Comparison of ENCODE assay signal across 7 cellular contexts in the genomic region with DNA sequence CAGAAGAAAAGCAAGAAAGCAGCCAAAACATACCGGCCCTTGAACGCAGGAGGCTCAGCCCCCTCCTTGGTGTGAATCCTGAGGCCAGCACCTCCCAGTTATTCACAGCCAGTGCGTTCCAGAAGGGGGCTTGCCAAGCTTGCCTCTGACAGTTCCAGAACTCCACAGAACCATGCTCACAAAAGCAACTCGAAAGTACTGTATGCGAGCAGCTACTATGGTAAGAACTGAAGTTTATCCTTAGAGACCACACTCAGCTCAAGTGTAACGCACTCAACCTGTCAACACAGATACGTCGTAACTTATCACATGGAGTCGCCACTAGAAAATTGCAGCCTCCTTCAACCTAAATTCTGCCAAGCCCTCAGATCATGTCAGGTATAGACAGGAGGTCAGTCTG. TPM values are rescaled to one million over a fixed set of nuclear protein-coding genes. Genes with fewer than 3 reads are reported as not detected.
DNase-seq lines count a peak whose midpoint lies in the region; ATAC-seq and TF ChIP-seq lines count a peak whose summit lies in the region.

No MANE protein-coding gene starts in this region.

- no peak for DNase-seq in activated B cell treated with CpG ODN at 0.5 μM for 24 hours
- no peak for DNase-seq in left ventricle myocardium inferior
- DNase-seq in spleen, result no peak
- no peak for DNase-seq in SIG-M5 (lab: John Stamatoyannopoulos, UW)
- no peak for DNase-seq in NCI-H2107 treated with DMSO at 0.1 percent for 48 hours (lab: John Stamatoyannopoulos, UW; ENCODE audit: unreplicated experiment)

- peaks cover 31% of the 10 kb centered on the region for H3K4me1 Mint-ChIP-seq in activated B cell treated with CpG ODN at 0.5 μM for 24 hours

- TF ChIP-seq CTCF in HEK293 (tag by site-specific recombination; IDR thresholded peaks at IDR 0.05) (no peak), activated B cell treated with CpG ODN at 0.5 μM for 24 hours (IDR thresholded peaks at IDR 0.05) (no peak), left ventricle myocardium inferior (IDR thresholded peaks at IDR 0.05; ENCODE audit: borderline replicate concordance) (no peak), spleen (IDR thresholded peaks at IDR 0.05 in 8 of 11, conservative IDR thresholded peaks at IDR 0.05 in 3 of 11) (no peak)

- intact Hi-C loops in activated B cell treated with CpG ODN at 0.5 μM for 24 hours (cut with micrococcal nuclease) (loop anchor here (2.0 to 10.0 kb wide), 7 partner anchors 31 to 1895 kb away; partner anchors contain the start of genes BRD3, PAXX, QSOX2 and SEC16A), left ventricle myocardium inferior (cut with micrococcal nuclease) (no loop called here), spleen (cut with DNase I; ENCODE audit: low total_unique reads) (loop anchor here (5.0 kb wide), 1 partner anchor 53 kb away; the partner anchor contains the start of gene CAMSAP1)

- H3K9me3 Mint-ChIP-seq in activated B cell treated with CpG ODN at 0.5 μM for 24 hours, result no peaks in the 10 kb centered on the region

- H3K27me3 ChIP-seq in left ventricle myocardium inferior (ENCODE audit: low read depth) (no peaks in the 10 kb centered on the region), spleen (replicated peaks in 1 of 7) (peaks cover 0 to 6% (median 0%) of the 10 kb centered on the region in 7 donors)

- WGBS in spleen, 5 donors, result 66 to 77% (median 75%) methylated on average over 9 of the region's 9 CpGs

- no peak overlapping the region for H3K27ac Mint-ChIP-seq in activated B cell treated with CpG ODN at 0.5 μM for 24 hours

- POLR2A ChIA-PET in HEK293 (lab: Yijun Ruan, JAX) (interaction anchor here (0.9 to 1.2 kb wide), 3 partner anchors 8 to 79 kb away, joined by 3 to 5 read pairs (median 3); partner anchors contain the start of gene CAMSAP1), activated B cell treated with CpG ODN at 0.5 μM for 24 hours (lab: Charles Lee) (no interaction called here)

- H3K27me3 Mint-ChIP-seq in activated B cell treated with CpG ODN at 0.5 μM for 24 hours, result peaks cover 9% of the 10 kb centered on the region

- CTCF ChIA-PET in HEK293 (lab: Yijun Ruan, JAX), result interaction anchor here (0.6 to 4.6 kb wide), 12 partner anchors 13 to 356 kb away, joined by 3 to 21 read pairs (median 4); no protein-coding TSS in a partner anchor
- CTCF ChIA-PET in activated B cell treated with CpG ODN at 0.5 μM for 24 hours (lab: Charles Lee), result interaction anchor here (2.1 kb wide), 1 partner anchor 96 kb away, joined by 9 read pairs; no protein-coding TSS in a partner anchor

- ATAC-seq in activated B cell treated with CpG ODN at 0.5 μM for 24 hours (ENCODE audit: low read depth) (no peak), HG03095 (IDR thresholded peaks at IDR 0.05; ENCODE audit: unreplicated experiment) (no peak)

- no peaks in the 10 kb centered on the region for H3K9me3 ChIP-seq in HEK293 (ENCODE audit: control insufficient read depth, insufficient read depth, low read depth, low read length)
- no peaks in the 10 kb centered on the region for H3K9me3 ChIP-seq in left ventricle myocardium inferior (replicated peaks)
- H3K9me3 ChIP-seq in spleen, result no peaks in the 10 kb centered on the region

- H3K36me3 Mint-ChIP-seq in activated B cell treated with CpG ODN at 0.5 μM for 24 hours (ENCODE audit: low read depth), result peaks cover 6% of the 10 kb centered on the region

- H3K4me1 ChIP-seq in HEK293 (ENCODE audit: control insufficient read depth, insufficient read depth, low read length) (no peaks in the 10 kb centered on the region), left ventricle myocardium inferior (peaks cover 67% of the 10 kb centered on the region), spleen (peaks cover 10 to 66% (median 35%) of the 10 kb centered on the region in 6 donors)

- peaks cover 0 to 9% of the 10 kb centered on the region in 2 experiments; a peak in 1 of 3 replicates for H3K36me3 ChIP-seq in HEK293 (ENCODE audit: control insufficient read depth in 2 of 2, insufficient read depth in 1 of 2, low read length in 2 of 2)
- peaks cover 3% of the 10 kb centered on the region for H3K36me3 ChIP-seq in left ventricle myocardium inferior
- H3K36me3 ChIP-seq in spleen, result peaks cover 0 to 17% (median 0%) of the 10 kb centered on the region in 6 donors

- H3K27ac ChIP-seq in HEK293 (ENCODE audit: extremely low read depth, low read depth, low read length) (no peak overlapping the region), left ventricle myocardium inferior (replicated peaks) (peak overlapping the region; percentile 97), spleen (peak overlapping the region in 3 of 8 donors; percentile 88 to 92 (median 90))

- H3K4me3 Mint-ChIP-seq in activated B cell treated with CpG ODN at 0.5 μM for 24 hours, result peak overlapping the region; percentile 87

- H3K4me3 ChIP-seq in HEK293 (ENCODE audit: low read depth, low read length) (peak overlapping the region; percentile 86), left ventricle myocardium inferior (peak overlapping the region; percentile 85), spleen (peak overlapping the region; percentile 76 to 99 (median 88))

- no peak for TF ChIP-seq POLR2A in spleen (IDR thresholded peaks at IDR 0.05)

TF ChIP-seq in HEK293, 187 proteins besides CTCF, POLR2A, EP300 and RAD21:
- TF ChIP-seq ZFP3 (tag by site-specific recombination; IDR thresholded peaks at IDR 0.05; ENCODE audit: low read depth), result no peak
- peak; percentile 82 for TF ChIP-seq ZNF18 (tag by site-specific recombination; IDR thresholded peaks at IDR 0.05)
TF ChIP-seq in HEK293: peak in this region for 1.

RNA-seq across cellular contexts. Expression of gene UBAC1, which starts 1.4 kb away (rescaled TPM):
- total RNA-seq in activated B cell treated with CpG ODN at 0.5 μM for 24 hours (24.3 and 25.5 TPM in 2 replicates), left ventricle myocardium inferior (108 TPM), spleen (10 to 100 TPM; 32.3 to 45.8 (median 34.0) TPM)
- 10 to 100 TPM; 28.0 to 45.3 (median 35.0) TPM for polyA plus RNA-seq in spleen

RNA-seq across cellular contexts. Expression of gene CAMSAP1, which starts 52.5 kb away (rescaled TPM):
- total RNA-seq in activated B cell treated with CpG ODN at 0.5 μM for 24 hours (16.9 and 23.7 TPM in 2 replicates), left ventricle myocardium inferior (20.0 TPM), spleen (10 to 100 TPM; 18.6 to 34.3 (median 20.0) TPM)
- polyA plus RNA-seq in spleen, result 1 to 10 TPM; 2.4 to 4.1 (median 2.8) TPM
